ENCODE assay signal across 1 cellular context in genomic region chr16:2039286-2040030, GRCh38.
TF ChIP-seq lines count a peak whose summit lies in the region.

No MANE protein-coding gene starts in this region.

TF ChIP-seq in HepG2, 621 proteins besides CTCF, POLR2A, EP300 and RAD21 (continued from another document and continues in another):
- TF ChIP-seq ZNF816 (CRISPR knock-in tag; IDR thresholded peaks at IDR 0.05; ENCODE audit: borderline replicate concordance) (peak; percentile 52; the same call in 1 of the 2 replicates), MTERF4 (CRISPR knock-in tag; IDR thresholded peaks at IDR 0.05) (peak; percentile 77), PAX8 (CRISPR knock-in tag; IDR thresholded peaks at IDR 0.05; ENCODE audit: borderline replicate concordance) (peak; percentile 80; the same call in 1 of the 2 replicates), ZNF326 (CRISPR knock-in tag; IDR thresholded peaks at IDR 0.05; ENCODE audit: borderline replicate concordance) (no peak), MXD3 (CRISPR knock-in tag; IDR thresholded peaks at IDR 0.05) (peak; percentile 56; the same call in 1 of the 2 replicates), HOXA7 (CRISPR knock-in tag; IDR thresholded peaks at IDR 0.05) (no peak), KDM6A (CRISPR knock-in tag; IDR thresholded peaks at IDR 0.05; ENCODE audit: low read depth) (peak; percentile 27; the same call in 1 of the 2 replicates), NFIC (IDR thresholded peaks at IDR 0.05; ENCODE audit: low read length) (no peak), CCDC6 (CRISPR knock-in tag; IDR thresholded peaks at IDR 0.05) (peak; percentile 73; the same call in 1 of the 2 replicates), ARID3A (IDR thresholded peaks at IDR 0.05; ENCODE audit: low read depth, low read length) (no peak), NFYC (CRISPR knock-in tag; IDR thresholded peaks at IDR 0.05) (no peak), SMAD9 (CRISPR knock-in tag; IDR thresholded peaks at IDR 0.05) (no peak), JUND (CRISPR knock-in tag; IDR thresholded peaks at IDR 0.05) (no peak), CEBPB (IDR thresholded peaks at IDR 0.05; ENCODE audit: borderline replicate concordance, low read depth, low read length) (no peak), PATZ1 (CRISPR knock-in tag; IDR thresholded peaks at IDR 0.05) (peak; percentile 88), MIXL1 (CRISPR knock-in tag; IDR thresholded peaks at IDR 0.05) (no peak), PAWR (CRISPR knock-in tag; IDR thresholded peaks at IDR 0.05; ENCODE audit: borderline replicate concordance) (no peak), FOSL2 (CRISPR knock-in tag; IDR thresholded peaks at IDR 0.05) (no peak; the same call in none of the 2 replicates), ZNF235 (CRISPR knock-in tag; IDR thresholded peaks at IDR 0.05; ENCODE audit: borderline replicate concordance) (peak; percentile 64; the same call in 1 of the 2 replicates), ATF7-NPFF (CRISPR knock-in tag; IDR thresholded peaks at IDR 0.05; ENCODE audit: low read depth) (no peak), REPIN1 (CRISPR knock-in tag; IDR thresholded peaks at IDR 0.05; ENCODE audit: borderline replicate concordance, low read depth) (peak; percentile 63; the same call in 1 of the 2 replicates), ZNF577 (CRISPR knock-in tag; IDR thresholded peaks at IDR 0.05; ENCODE audit: borderline replicate concordance, low read depth) (no peak), HOMEZ (CRISPR knock-in tag; IDR thresholded peaks at IDR 0.05; ENCODE audit: low read depth) (no peak), TCF12 (IDR thresholded peaks at IDR 0.05) (no peak), TCF12 (CRISPR knock-in tag; IDR thresholded peaks at IDR 0.05) (peak; percentile 86), ZNF672 (CRISPR knock-in tag; IDR thresholded peaks at IDR 0.05) (no peak)
- TF ChIP-seq, protein P1, sequence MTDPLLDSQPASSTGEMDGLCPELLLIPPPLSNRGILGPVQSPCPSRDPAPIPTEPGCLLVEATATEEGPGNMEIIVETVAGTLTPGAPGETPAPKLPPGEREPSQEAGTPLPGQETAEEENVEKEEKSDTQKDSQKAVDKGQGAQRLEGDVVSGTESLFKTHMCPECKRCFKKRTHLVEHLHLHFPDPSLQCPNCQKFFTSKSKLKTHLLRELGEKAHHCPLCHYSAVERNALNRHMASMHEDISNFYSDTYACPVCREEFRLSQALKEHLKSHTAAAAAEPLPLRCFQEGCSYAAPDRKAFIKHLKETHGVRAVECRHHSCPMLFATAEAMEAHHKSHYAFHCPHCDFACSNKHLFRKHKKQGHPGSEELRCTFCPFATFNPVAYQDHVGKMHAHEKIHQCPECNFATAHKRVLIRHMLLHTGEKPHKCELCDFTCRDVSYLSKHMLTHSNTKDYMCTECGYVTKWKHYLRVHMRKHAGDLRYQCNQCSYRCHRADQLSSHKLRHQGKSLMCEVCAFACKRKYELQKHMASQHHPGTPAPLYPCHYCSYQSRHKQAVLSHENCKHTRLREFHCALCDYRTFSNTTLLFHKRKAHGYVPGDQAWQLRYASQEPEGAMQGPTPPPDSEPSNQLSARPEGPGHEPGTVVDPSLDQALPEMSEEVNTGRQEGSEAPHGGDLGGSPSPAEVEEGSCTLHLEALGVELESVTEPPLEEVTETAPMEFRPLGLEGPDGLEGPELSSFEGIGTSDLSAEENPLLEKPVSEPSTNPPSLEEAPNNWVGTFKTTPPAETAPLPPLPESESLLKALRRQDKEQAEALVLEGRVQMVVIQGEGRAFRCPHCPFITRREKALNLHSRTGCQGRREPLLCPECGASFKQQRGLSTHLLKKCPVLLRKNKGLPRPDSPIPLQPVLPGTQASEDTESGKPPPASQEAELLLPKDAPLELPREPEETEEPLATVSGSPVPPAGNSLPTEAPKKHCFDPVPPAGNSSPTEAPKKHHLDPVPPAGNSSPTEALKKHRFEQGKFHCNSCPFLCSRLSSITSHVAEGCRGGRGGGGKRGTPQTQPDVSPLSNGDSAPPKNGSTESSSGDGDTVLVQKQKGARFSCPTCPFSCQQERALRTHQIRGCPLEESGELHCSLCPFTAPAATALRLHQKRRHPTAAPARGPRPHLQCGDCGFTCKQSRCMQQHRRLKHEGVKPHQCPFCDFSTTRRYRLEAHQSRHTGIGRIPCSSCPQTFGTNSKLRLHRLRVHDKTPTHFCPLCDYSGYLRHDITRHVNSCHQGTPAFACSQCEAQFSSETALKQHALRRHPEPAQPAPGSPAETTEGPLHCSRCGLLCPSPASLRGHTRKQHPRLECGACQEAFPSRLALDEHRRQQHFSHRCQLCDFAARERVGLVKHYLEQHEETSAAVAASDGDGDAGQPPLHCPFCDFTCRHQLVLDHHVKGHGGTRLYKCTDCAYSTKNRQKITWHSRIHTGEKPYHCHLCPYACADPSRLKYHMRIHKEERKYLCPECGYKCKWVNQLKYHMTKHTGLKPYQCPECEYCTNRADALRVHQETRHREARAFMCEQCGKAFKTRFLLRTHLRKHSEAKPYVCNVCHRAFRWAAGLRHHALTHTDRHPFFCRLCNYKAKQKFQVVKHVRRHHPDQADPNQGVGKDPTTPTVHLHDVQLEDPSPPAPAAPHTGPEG (CRISPR knock-in tag; IDR thresholded peaks at IDR 0.05) = no peak
- TF ChIP-seq, protein P2, sequence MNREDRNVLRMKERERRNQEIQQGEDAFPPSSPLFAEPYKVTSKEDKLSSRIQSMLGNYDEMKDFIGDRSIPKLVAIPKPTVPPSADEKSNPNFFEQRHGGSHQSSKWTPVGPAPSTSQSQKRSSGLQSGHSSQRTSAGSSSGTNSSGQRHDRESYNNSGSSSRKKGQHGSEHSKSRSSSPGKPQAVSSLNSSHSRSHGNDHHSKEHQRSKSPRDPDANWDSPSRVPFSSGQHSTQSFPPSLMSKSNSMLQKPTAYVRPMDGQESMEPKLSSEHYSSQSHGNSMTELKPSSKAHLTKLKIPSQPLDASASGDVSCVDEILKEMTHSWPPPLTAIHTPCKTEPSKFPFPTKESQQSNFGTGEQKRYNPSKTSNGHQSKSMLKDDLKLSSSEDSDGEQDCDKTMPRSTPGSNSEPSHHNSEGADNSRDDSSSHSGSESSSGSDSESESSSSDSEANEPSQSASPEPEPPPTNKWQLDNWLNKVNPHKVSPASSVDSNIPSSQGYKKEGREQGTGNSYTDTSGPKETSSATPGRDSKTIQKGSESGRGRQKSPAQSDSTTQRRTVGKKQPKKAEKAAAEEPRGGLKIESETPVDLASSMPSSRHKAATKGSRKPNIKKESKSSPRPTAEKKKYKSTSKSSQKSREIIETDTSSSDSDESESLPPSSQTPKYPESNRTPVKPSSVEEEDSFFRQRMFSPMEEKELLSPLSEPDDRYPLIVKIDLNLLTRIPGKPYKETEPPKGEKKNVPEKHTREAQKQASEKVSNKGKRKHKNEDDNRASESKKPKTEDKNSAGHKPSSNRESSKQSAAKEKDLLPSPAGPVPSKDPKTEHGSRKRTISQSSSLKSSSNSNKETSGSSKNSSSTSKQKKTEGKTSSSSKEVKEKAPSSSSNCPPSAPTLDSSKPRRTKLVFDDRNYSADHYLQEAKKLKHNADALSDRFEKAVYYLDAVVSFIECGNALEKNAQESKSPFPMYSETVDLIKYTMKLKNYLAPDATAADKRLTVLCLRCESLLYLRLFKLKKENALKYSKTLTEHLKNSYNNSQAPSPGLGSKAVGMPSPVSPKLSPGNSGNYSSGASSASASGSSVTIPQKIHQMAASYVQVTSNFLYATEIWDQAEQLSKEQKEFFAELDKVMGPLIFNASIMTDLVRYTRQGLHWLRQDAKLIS (CRISPR knock-in tag; IDR thresholded peaks at IDR 0.05) = no peak
- TF ChIP-seq, protein P3, sequence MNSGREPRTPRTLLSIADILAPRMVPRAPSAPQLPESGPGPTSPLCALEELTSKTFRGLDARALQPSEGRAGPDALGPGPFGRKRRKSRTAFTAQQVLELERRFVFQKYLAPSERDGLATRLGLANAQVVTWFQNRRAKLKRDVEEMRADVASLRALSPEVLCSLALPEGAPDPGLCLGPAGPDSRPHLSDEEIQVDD (CRISPR knock-in tag; IDR thresholded peaks at IDR 0.05; ENCODE audit: borderline replicate concordance) = no peak
- TF ChIP-seq, protein P4, sequence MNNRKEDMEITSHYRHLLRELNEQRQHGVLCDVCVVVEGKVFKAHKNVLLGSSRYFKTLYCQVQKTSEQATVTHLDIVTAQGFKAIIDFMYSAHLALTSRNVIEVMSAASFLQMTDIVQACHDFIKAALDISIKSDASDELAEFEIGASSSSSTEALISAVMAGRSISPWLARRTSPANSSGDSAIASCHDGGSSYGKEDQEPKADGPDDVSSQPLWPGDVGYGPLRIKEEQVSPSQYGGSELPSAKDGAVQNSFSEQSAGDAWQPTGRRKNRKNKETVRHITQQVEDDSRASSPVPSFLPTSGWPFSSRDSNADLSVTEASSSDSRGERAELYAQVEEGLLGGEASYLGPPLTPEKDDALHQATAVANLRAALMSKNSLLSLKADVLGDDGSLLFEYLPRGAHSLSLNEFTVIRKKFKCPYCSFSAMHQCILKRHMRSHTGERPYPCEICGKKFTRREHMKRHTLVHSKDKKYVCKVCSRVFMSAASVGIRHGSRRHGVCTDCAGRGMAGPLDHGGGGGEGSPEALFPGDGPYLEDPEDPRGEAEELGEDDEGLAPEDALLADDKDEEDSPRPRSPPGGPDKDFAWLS (CRISPR knock-in tag; IDR thresholded peaks at IDR 0.05; ENCODE audit: borderline replicate concordance) = no peak
- TF ChIP-seq, protein P5, sequence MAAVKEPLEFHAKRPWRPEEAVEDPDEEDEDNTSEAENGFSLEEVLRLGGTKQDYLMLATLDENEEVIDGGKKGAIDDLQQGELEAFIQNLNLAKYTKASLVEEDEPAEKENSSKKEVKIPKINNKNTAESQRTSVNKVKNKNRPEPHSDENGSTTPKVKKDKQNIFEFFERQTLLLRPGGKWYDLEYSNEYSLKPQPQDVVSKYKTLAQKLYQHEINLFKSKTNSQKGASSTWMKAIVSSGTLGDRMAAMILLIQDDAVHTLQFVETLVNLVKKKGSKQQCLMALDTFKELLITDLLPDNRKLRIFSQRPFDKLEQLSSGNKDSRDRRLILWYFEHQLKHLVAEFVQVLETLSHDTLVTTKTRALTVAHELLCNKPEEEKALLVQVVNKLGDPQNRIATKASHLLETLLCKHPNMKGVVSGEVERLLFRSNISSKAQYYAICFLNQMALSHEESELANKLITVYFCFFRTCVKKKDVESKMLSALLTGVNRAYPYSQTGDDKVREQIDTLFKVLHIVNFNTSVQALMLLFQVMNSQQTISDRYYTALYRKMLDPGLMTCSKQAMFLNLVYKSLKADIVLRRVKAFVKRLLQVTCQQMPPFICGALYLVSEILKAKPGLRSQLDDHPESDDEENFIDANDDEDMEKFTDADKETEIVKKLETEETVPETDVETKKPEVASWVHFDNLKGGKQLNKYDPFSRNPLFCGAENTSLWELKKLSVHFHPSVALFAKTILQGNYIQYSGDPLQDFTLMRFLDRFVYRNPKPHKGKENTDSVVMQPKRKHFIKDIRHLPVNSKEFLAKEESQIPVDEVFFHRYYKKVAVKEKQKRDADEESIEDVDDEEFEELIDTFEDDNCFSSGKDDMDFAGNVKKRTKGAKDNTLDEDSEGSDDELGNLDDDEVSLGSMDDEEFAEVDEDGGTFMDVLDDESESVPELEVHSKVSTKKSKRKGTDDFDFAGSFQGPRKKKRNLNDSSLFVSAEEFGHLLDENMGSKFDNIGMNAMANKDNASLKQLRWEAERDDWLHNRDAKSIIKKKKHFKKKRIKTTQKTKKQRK (IDR thresholded peaks at IDR 0.05; ENCODE audit: low read length) = no peak
- TF ChIP-seq, protein P6, sequence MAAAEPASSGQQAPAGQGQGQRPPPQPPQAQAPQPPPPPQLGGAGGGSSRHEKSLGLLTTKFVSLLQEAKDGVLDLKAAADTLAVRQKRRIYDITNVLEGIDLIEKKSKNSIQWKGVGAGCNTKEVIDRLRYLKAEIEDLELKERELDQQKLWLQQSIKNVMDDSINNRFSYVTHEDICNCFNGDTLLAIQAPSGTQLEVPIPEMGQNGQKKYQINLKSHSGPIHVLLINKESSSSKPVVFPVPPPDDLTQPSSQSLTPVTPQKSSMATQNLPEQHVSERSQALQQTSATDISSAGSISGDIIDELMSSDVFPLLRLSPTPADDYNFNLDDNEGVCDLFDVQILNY (CRISPR knock-in tag; conservative IDR thresholded peaks at IDR 0.05) = no peak
